ENCODE assay signal across 27 cellular contexts in genomic region chr6:169235286-169235685, GRCh38. TPM values are rescaled to one million over a fixed set of nuclear protein-coding genes. Genes with fewer than 3 reads are reported as not detected.
DNase-seq lines count a peak whose midpoint lies in the region; ATAC-seq and TF ChIP-seq lines count a peak whose summit lies in the region.
"Had no signal": no experiment of that assay in that cellular context is flagged by ENCODE, and none has a peak within 500 bp of the region (broad histone marks: within the 10 kb centered on the region; RNA-seq: fewer than 3 reads in every experiment).

No MANE protein-coding gene starts in this region.

- H4K20me1 ChIP-seq in neural progenitor cell (ENCODE audit: low read depth) = no peaks in the 10 kb centered on the region
- H4K20me1 ChIP-seq: BLaER1 had no signal

- ATAC-seq in GM18873 (IDR thresholded peaks at IDR 0.05; ENCODE audit: low FRiP score, unreplicated experiment) = no peak
- ATAC-seq: Panc1 had no signal

- H3K4me2 ChIP-seq in neural progenitor cell = no peak overlapping the region
- H3K4me2 ChIP-seq: BLaER1, KMS-11 had no signal

- no peak overlapping the region for H2AFZ ChIP-seq in neural progenitor cell (replicated peaks)

- H3K9ac ChIP-seq in neural progenitor cell = no peak overlapping the region
- H3K9ac ChIP-seq: BLaER1, KMS-11 had no signal

- no peak overlapping the region for H3K4me3 Mint-ChIP-seq in chondrocyte (ENCODE audit: unreplicated experiment)
- H3K4me3 Mint-ChIP-seq in neural progenitor cell = no peak overlapping the region
- H3K4me3 Mint-ChIP-seq: CD4-positive, alpha-beta T cell had no signal

- H3K27me3 ChIP-seq in neural progenitor cell = no peaks in the 10 kb centered on the region
- H3K27me3 ChIP-seq: BLaER1, SJCRH30 had no signal

- peaks cover 70% of the 10 kb centered on the region for H3K36me3 Mint-ChIP-seq in chondrocyte (ENCODE audit: low read depth)
- H3K36me3 Mint-ChIP-seq in neural progenitor cell = peaks cover 14% of the 10 kb centered on the region

- H3K4me3 ChIP-seq in neural progenitor cell = no peak overlapping the region
- H3K4me3 ChIP-seq: BLaER1, HAP-1, SJCRH30 had no signal

- TF ChIP-seq CTCF in chondrocyte (IDR thresholded peaks at IDR 0.05) (no peak), neural progenitor cell (IDR thresholded peaks at IDR 0.05) (no peak)

- H3K9me3 ChIP-seq in neural progenitor cell (ENCODE audit: low read depth) = no peaks in the 10 kb centered on the region
- H3K9me3 ChIP-seq: HAP-1, SJCRH30 had no signal

- H3K4me1 ChIP-seq in neural progenitor cell = peaks cover 4% of the 10 kb centered on the region
- H3K4me1 ChIP-seq: BLaER1, Caco-2, HAP-1, SJCRH30 had no signal

- H3K79me2 ChIP-seq in neural progenitor cell (ENCODE audit: low read depth) = no peaks in the 10 kb centered on the region

- H3K27ac ChIP-seq in neural progenitor cell = no peak overlapping the region
- H3K27ac ChIP-seq: 22Rv1, BLaER1, HL-60, KMS-11, SJCRH30 had no signal

- H3K9me3 Mint-ChIP-seq in chondrocyte (ENCODE audit: low read depth) = no peaks in the 10 kb centered on the region
- H3K9me3 Mint-ChIP-seq in neural progenitor cell = peaks cover 12% of the 10 kb centered on the region

- DNase-seq in activated effector memory CD4-positive, alpha-beta T cell treated with anti-CD3 and anti-CD28 coated beads, Interleukin-2, amount 50 U/mL, for 16 hours = peak; percentile 36
- DNase-seq in activated effector memory CD4-positive, alpha-beta T cell treated with Interleukin-2 at 50 U/mL for 16 hours = no peak
- DNase-seq in chondrocyte (ENCODE audit: low spot score) = no peak
- DNase-seq in neural progenitor cell (ENCODE audit: low spot score) = no peak
- DNase-seq in ureter (ENCODE audit: low spot score) = peak; percentile 17
- DNase-seq in effector CD4-positive, alpha-beta T cell = no peak
- DNase-seq in NCI-H1694 (lab: John Stamatoyannopoulos, UW) = no peak
- DNase-seq: ACHN; Caco-2; CD4-positive, alpha-beta T cell; DMS 273 treated with DMSO at 0.1 percent for 48 hours; DMS79 treated with DMSO at 0.1 percent for 48 hours; NCI-H1092 treated with DMSO at 0.1 percent for 48 hours; NCI-H1436 treated with DMSO at 0.1 percent for 48 hours; NCI-H2029; NCI-H345; NCI-H524 treated with DMSO at 0.1 percent for 48 hours; NCI-H82; SJCRH30 had no signal

- H3K4me1 Mint-ChIP-seq in chondrocyte (ENCODE audit: low read depth) = peaks cover 16% of the 10 kb centered on the region
- H3K4me1 Mint-ChIP-seq in neural progenitor cell = no peaks in the 10 kb centered on the region

- H3F3A ChIP-seq in neural progenitor cell (ENCODE audit: low read depth) = no peaks in the 10 kb centered on the region

- H3K27ac Mint-ChIP-seq in chondrocyte (ENCODE audit: unreplicated experiment) = peak overlapping the region; percentile 71
- peak overlapping the region; percentile 22 for H3K27ac Mint-ChIP-seq in neural progenitor cell
- H3K27ac Mint-ChIP-seq: CD4-positive, alpha-beta T cell had no signal

- H3K36me3 ChIP-seq in neural progenitor cell = no peaks in the 10 kb centered on the region
- H3K36me3 ChIP-seq: BLaER1, HAP-1, SJCRH30 had no signal

- H3K27me3 Mint-ChIP-seq in chondrocyte (ENCODE audit: low read depth) (no peaks in the 10 kb centered on the region), neural progenitor cell (ENCODE audit: insufficient read depth, low read depth) (peaks cover 7% of the 10 kb centered on the region)
- H3K27me3 Mint-ChIP-seq: CD4-positive, alpha-beta T cell had no signal

RNA-seq across cellular contexts. Expression of gene THBS2, which starts 18.4 kb away (rescaled TPM):
- 1,244 to 1,906 TPM (median 1,285 TPM) in 3 replicates for total RNA-seq in chondrocyte
- total RNA-seq in neural progenitor cell (ENCODE audit: low replicate concordance) = 0.09 and 0.13 TPM in 2 replicates
- 65.8 TPM for total RNA-seq in ureter
- total RNA-seq: CD4-positive, alpha-beta T cell; HT-29 had no signal

Comparison
In these comparisons a context has a peak if more than half of its experiments do, and no peak if none do; other contexts are left out.
1. DNase-seq: peak in activated effector memory CD4-positive, alpha-beta T cell treated with anti-CD3 and anti-CD28 coated beads, Interleukin-2, amount 50 U/mL, for 16 hours (single experiment) and ureter (single experiment); none in activated effector memory CD4-positive, alpha-beta T cell treated with Interleukin-2 at 50 U/mL for 16 hours (single experiment), chondrocyte (single experiment), neural progenitor cell (single experiment), effector CD4-positive, alpha-beta T cell (single experiment) and NCI-H1694 (single experiment).
2. RNA of gene THBS2, which starts 18.4 kb away (total RNA-seq): 1,244 to 1,906 TPM in chondrocyte and 65.8 TPM in ureter (single experiment); 0.09 to 0.13 TPM in neural progenitor cell; every median in the first group is over 10 times any median in the second.